Comparison of ENCODE assay signal across 8 cellular contexts in the genomic region with DNA sequence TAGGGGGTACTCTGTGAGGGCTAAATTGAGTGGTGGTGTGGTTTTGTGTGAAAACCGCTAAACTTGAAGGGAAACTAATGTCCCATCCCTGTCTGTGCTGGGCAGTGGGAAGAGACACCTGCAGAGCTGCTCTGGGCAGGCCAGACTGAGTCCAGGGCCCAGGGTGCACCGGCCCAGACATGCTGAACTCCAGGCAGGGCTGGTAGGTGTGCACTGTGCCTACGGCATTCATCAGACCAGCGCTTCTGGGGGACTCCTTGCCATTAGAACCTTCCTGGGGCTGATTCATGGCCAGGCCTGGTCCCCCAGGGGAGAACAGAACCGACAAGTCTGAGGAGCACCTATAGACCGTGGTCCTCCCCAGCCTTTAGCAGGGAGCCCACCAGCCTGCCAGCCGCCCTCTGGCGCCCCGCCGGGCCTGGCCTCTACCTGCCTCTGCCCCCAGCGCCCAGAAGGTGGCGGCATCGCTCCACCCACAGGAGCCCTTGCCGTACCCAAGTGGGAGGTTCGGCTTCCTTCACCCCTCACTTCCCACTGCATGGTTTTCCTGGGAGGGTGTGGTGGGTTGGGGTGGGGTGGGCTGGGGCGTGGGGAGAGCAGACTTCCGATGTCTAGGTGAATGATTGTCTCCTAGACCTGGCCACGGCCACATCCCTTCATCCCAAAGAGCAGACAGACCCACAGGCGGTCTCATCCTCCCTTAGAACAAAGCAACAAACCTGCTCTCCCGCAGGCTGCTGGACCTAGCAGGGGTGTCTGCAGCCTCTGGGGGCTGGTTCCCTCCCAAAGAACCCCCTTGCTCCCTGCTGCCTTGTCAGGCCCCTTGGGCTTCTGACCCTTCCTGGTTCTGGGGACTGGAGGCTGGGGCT. TPM values are rescaled to one million over a fixed set of nuclear protein-coding genes. Genes with fewer than 3 reads are reported as not detected.
DNase-seq lines count a peak whose midpoint lies in the region; ATAC-seq and TF ChIP-seq lines count a peak whose summit lies in the region.

No MANE protein-coding gene starts in this region.

- intact Hi-C loops in activated CD8-positive, alpha-beta T cell treated with anti-CD3 and anti-CD28 coated beads for 36 hours (cut with micrococcal nuclease): loop anchor here (2.0 to 10.0 kb wide), 2 partner anchors 83 to 201 kb away; no protein-coding TSS in a partner anchor

- TF ChIP-seq CTCF in AG09309 (IDR thresholded peaks at IDR 0.05; ENCODE audit: control insufficient read depth, insufficient read depth, low read depth, low read length, missing control alignments): peak; percentile 92
- TF ChIP-seq CTCF in activated CD8-positive, alpha-beta T cell treated with anti-CD3 and anti-CD28 coated beads for 36 hours (IDR thresholded peaks at IDR 0.05): peak; percentile 85

- no peak overlapping the region for H3K4me3 Mint-ChIP-seq in activated CD8-positive, alpha-beta T cell treated with anti-CD3 and anti-CD28 coated beads for 36 hours
- H3K4me3 Mint-ChIP-seq in stimulated activated effector memory CD8-positive, alpha-beta T cell treated with anti-CD3 and anti-CD28 coated beads, Interleukin-12 subunit alpha, Interleukin-12 subunit beta, amount 100 ng/mL, for 72 hours: no peak overlapping the region

- DNase-seq in AG09309 (ENCODE audit: low read depth): no peak
- peak; percentile 70 for DNase-seq in NCI-H2171 (lab: John Stamatoyannopoulos, UW)
- DNase-seq in activated CD8-positive, alpha-beta T cell treated with anti-CD3 and anti-CD28 coated beads for 36 hours: peak; percentile 79
- peak; percentile 75 for DNase-seq in effector CD4-positive, alpha-beta T cell
- DNase-seq in middle frontal gyrus (ENCODE audit: extremely low spot score, low spot score): peak; percentile 33
- DNase-seq in stimulated activated effector memory CD8-positive, alpha-beta T cell treated with anti-CD3 and anti-CD28 coated beads, Interleukin-12 subunit alpha, Interleukin-12 subunit beta, amount 100 ng/mL, for 72 hours (ENCODE audit: low spot score in 2 of 2): peak; percentile 65 to 84

- POLR2A ChIA-PET in activated CD8-positive, alpha-beta T cell treated with anti-CD3 and anti-CD28 coated beads for 36 hours (lab: Charles Lee): interaction anchor here (0.7 to 0.8 kb wide), 3 partner anchors 8 to 139 kb away, joined by 3 read pairs; no protein-coding TSS in a partner anchor

- H3K4me1 Mint-ChIP-seq in activated CD8-positive, alpha-beta T cell treated with anti-CD3 and anti-CD28 coated beads for 36 hours (ENCODE audit: low read depth): peaks cover 17% of the 10 kb centered on the region
- peaks cover 31% of the 10 kb centered on the region for H3K4me1 Mint-ChIP-seq in stimulated activated effector memory CD8-positive, alpha-beta T cell treated with anti-CD3 and anti-CD28 coated beads, Interleukin-12 subunit alpha, Interleukin-12 subunit beta, amount 100 ng/mL, for 72 hours

- no peak overlapping the region for H3K4me3 ChIP-seq in AG09309 (ENCODE audit: control insufficient read depth, low read depth, low read length)

- CTCF ChIA-PET in activated CD8-positive, alpha-beta T cell treated with anti-CD3 and anti-CD28 coated beads for 36 hours (lab: Charles Lee): interaction anchor here (0.6 to 2.1 kb wide), 25 partner anchors 10 to 207 kb away, joined by 3 to 53 read pairs (median 3); no protein-coding TSS in a partner anchor

- H3K9me3 Mint-ChIP-seq in activated CD8-positive, alpha-beta T cell treated with anti-CD3 and anti-CD28 coated beads for 36 hours: no peaks in the 10 kb centered on the region
- H3K9me3 Mint-ChIP-seq in stimulated activated effector memory CD8-positive, alpha-beta T cell treated with anti-CD3 and anti-CD28 coated beads, Interleukin-12 subunit alpha, Interleukin-12 subunit beta, amount 100 ng/mL, for 72 hours: no peaks in the 10 kb centered on the region

- H3K27ac Mint-ChIP-seq in activated CD8-positive, alpha-beta T cell treated with anti-CD3 and anti-CD28 coated beads for 36 hours: no peak overlapping the region
- peak overlapping the region; percentile 41 for H3K27ac Mint-ChIP-seq in stimulated activated effector memory CD8-positive, alpha-beta T cell treated with anti-CD3 and anti-CD28 coated beads, Interleukin-12 subunit alpha, Interleukin-12 subunit beta, amount 100 ng/mL, for 72 hours

- ATAC-seq in GM18867 (IDR thresholded peaks at IDR 0.05; ENCODE audit: unreplicated experiment): peak; percentile 47
- ATAC-seq in activated CD8-positive, alpha-beta T cell treated with anti-CD3 and anti-CD28 coated beads for 36 hours: peak; percentile 88
- ATAC-seq in stimulated activated effector memory CD8-positive, alpha-beta T cell treated with anti-CD3 and anti-CD28 coated beads, Interleukin-12 subunit alpha, Interleukin-12 subunit beta, amount 100 ng/mL, for 72 hours: peak; percentile 74
- no peak for ATAC-seq in HG02623 (IDR thresholded peaks at IDR 0.05; ENCODE audit: unreplicated experiment)

- no peaks in the 10 kb centered on the region for H3K27me3 Mint-ChIP-seq in activated CD8-positive, alpha-beta T cell treated with anti-CD3 and anti-CD28 coated beads for 36 hours

- peaks cover 25% of the 10 kb centered on the region for H3K36me3 Mint-ChIP-seq in activated CD8-positive, alpha-beta T cell treated with anti-CD3 and anti-CD28 coated beads for 36 hours (ENCODE audit: low read depth)
- H3K36me3 Mint-ChIP-seq in stimulated activated effector memory CD8-positive, alpha-beta T cell treated with anti-CD3 and anti-CD28 coated beads, Interleukin-12 subunit alpha, Interleukin-12 subunit beta, amount 100 ng/mL, for 72 hours: peaks cover 68% of the 10 kb centered on the region

RNA-seq across cellular contexts. Expression of gene CCDC167, which starts 15.5 kb away (rescaled TPM):
- total RNA-seq in activated CD8-positive, alpha-beta T cell treated with anti-CD3 and anti-CD28 coated beads for 36 hours: 10 to 100 TPM; 63.7 to 68.1 TPM

RNA-seq across cellular contexts. Expression of gene CMTR1, which starts 51.1 kb away (rescaled TPM):
- 10 to 100 TPM; 49.9 to 50.6 TPM for total RNA-seq in activated CD8-positive, alpha-beta T cell treated with anti-CD3 and anti-CD28 coated beads for 36 hours
